ENCODE assay signal across 12 cellular contexts in the genomic region with DNA sequence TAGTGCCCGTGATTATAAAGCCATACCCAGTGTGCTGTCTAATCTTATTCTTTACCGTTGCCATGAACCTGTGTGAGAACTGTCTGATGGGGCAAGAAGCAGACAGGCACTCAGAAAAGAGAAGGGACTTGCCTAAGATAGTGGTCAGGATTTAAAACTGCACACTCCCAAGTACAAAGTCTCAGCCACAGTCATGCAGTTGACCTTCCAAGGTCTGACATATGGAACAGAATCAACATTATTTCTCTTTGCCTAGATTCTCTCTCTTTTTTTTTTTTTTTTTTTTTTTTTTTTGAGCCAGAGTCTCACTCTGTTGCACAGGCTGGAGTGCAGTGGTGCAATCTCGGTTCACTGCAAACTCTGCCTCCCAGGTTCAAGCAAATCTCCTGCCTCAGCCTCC. TPM values are rescaled to one million over a fixed set of nuclear protein-coding genes. Genes with fewer than 3 reads are reported as not detected.
DNase-seq lines count a peak whose midpoint lies in the region; ATAC-seq lines count a peak whose summit lies in the region.
"Had no signal": no experiment of that assay in that cellular context is flagged by ENCODE, and none has a peak within 500 bp of the region (broad histone marks: within the 10 kb centered on the region; RNA-seq: fewer than 3 reads in every experiment).

No MANE protein-coding gene starts in this region.

- H3K36me3 ChIP-seq in CD4-positive, CD25-positive, alpha-beta regulatory T cell (ENCODE audit: control insufficient read depth, insufficient read depth, low read length), result no peaks in the 10 kb centered on the region
- H3K36me3 ChIP-seq in CD8-positive, alpha-beta memory T cell (ENCODE audit: insufficient read depth, low read length), result no peaks in the 10 kb centered on the region
- H3K36me3 ChIP-seq in naive thymus-derived CD4-positive, alpha-beta T cell (ENCODE audit: control insufficient read depth in 2 of 3, insufficient read depth in 3 of 3, low read length in 3 of 3), result peaks cover 0 to 9% (median 0%) of the 10 kb centered on the region in 3 experiments
- H3K36me3 ChIP-seq: suprapubic skin had no signal

- CTCF ChIA-PET in CD8-positive, alpha-beta memory T cell (lab: Charles Lee), result interaction anchor here (2.7 kb wide), 1 partner anchor 8 kb away, joined by 8 read pairs; no protein-coding TSS in a partner anchor
- CTCF ChIA-PET in naive thymus-derived CD4-positive, alpha-beta T cell (lab: Charles Lee), result no interaction called here

- H3K4me1 Mint-ChIP-seq in CD4-positive, CD25-positive, alpha-beta regulatory T cell, result peaks cover 21 to 37% (median 27%) of the 10 kb centered on the region in 4 donors
- peaks cover 32 to 39% (median 36%) of the 10 kb centered on the region in 3 donors for H3K4me1 Mint-ChIP-seq in CD8-positive, alpha-beta memory T cell
- H3K4me1 Mint-ChIP-seq in naive thymus-derived CD4-positive, alpha-beta T cell, result peaks cover 21 to 38% (median 33%) of the 10 kb centered on the region in 7 donors

- no peak for ATAC-seq in CD4-positive, CD25-positive, alpha-beta regulatory T cell (ENCODE audit: low read depth in 2 of 2)
- no peak for ATAC-seq in activated naive CD4-positive, alpha-beta T cell treated with anti-CD3 and anti-CD28 coated beads, Interleukin-2, amount 50 U/mL, for 72 hours
- no peak for ATAC-seq in naive thymus-derived CD4-positive, alpha-beta T cell
- no peak for ATAC-seq in GM18519 (IDR thresholded peaks at IDR 0.05; ENCODE audit: low FRiP score, unreplicated experiment)
- ATAC-seq: HCT116 had no signal

- H3K27me3 ChIP-seq in CD4-positive, CD25-positive, alpha-beta regulatory T cell (ENCODE audit: control insufficient read depth, insufficient read depth, low read length), result no peaks in the 10 kb centered on the region
- no peaks in the 10 kb centered on the region for H3K27me3 ChIP-seq in CD8-positive, alpha-beta memory T cell (ENCODE audit: insufficient read depth, low read length, poor library complexity, severe bottlenecking)
- H3K27me3 ChIP-seq in naive thymus-derived CD4-positive, alpha-beta T cell (ENCODE audit: control insufficient read depth in 2 of 2, insufficient read depth in 2 of 2, low read length in 2 of 2), result no peaks in the 10 kb centered on the region
- H3K27me3 ChIP-seq: suprapubic skin had no signal

- DNase-seq in CD4-positive, CD25-positive, alpha-beta regulatory T cell, result no peak
- DNase-seq in CD8-positive, alpha-beta memory T cell, result no peak
- DNase-seq in activated naive CD4-positive, alpha-beta T cell treated with anti-CD3 and anti-CD28 coated beads, Interleukin-2, amount 50 U/mL, for 72 hours (ENCODE audit: low spot score in 2 of 2), result no peak
- DNase-seq in naive thymus-derived CD4-positive, alpha-beta T cell, result no peak
- DNase-seq in central memory CD4-positive, alpha-beta T cell, result no peak
- DNase-seq in middle frontal gyrus (ENCODE audit: extremely low spot score, low spot score), result no peak
- DNase-seq: NCI-H1092 treated with DMSO at 0.1 percent for 48 hours, NCI-H345, RPMI8226 had no signal

- no peaks in the 10 kb centered on the region for H3K9me3 ChIP-seq in CD4-positive, CD25-positive, alpha-beta regulatory T cell (ENCODE audit: control insufficient read depth in 2 of 2, low read length in 2 of 2)
- no peaks in the 10 kb centered on the region for H3K9me3 ChIP-seq in CD8-positive, alpha-beta memory T cell (ENCODE audit: low read length)
- H3K9me3 ChIP-seq in naive thymus-derived CD4-positive, alpha-beta T cell (ENCODE audit: control insufficient read depth in 2 of 3, low read length in 3 of 3), result no peaks in the 10 kb centered on the region
- H3K9me3 ChIP-seq: suprapubic skin had no signal

- peaks cover 34% of the 10 kb centered on the region for H3K4me1 ChIP-seq in CD4-positive, CD25-positive, alpha-beta regulatory T cell (ENCODE audit: control insufficient read depth, insufficient read depth, low read length, poor library complexity, severe bottlenecking)
- H3K4me1 ChIP-seq in CD8-positive, alpha-beta memory T cell (ENCODE audit: insufficient read depth, low read length), result peaks cover 30% of the 10 kb centered on the region
- H3K4me1 ChIP-seq in naive thymus-derived CD4-positive, alpha-beta T cell (ENCODE audit: control insufficient read depth in 2 of 2, insufficient read depth in 2 of 2, low read length in 2 of 2), result peaks cover 19 to 26% of the 10 kb centered on the region in 2 donors

- intact Hi-C loops in naive thymus-derived CD4-positive, alpha-beta T cell (cut with micrococcal nuclease), result loop anchor here (2.0 to 10.0 kb wide), 7 partner anchors 15 to 1265 kb away; partner anchors contain the start of genes AFF4 (in 1 of the 2), PCBD2 (in 1 of the 2), TCF7 (in 1 of the 2) and TXNDC15 (in 1 of the 2)

- peaks cover 14% of the 10 kb centered on the region for H3K27me3 Mint-ChIP-seq in CD4-positive, CD25-positive, alpha-beta regulatory T cell
- H3K27me3 Mint-ChIP-seq in CD8-positive, alpha-beta memory T cell, result peaks cover 0 to 3% of the 10 kb centered on the region in 2 donors
- peaks cover 0 to 8% (median 0%) of the 10 kb centered on the region in 5 donors for H3K27me3 Mint-ChIP-seq in naive thymus-derived CD4-positive, alpha-beta T cell

- peak overlapping the region; percentile 97 to 100 (median 98) for H3K4me3 Mint-ChIP-seq in CD4-positive, CD25-positive, alpha-beta regulatory T cell
- peak overlapping the region in 6 of 7 donors; percentile 94 to 100 (median 96) for H3K4me3 Mint-ChIP-seq in CD8-positive, alpha-beta memory T cell
- peak overlapping the region; percentile 66 to 98 (median 96) for H3K4me3 Mint-ChIP-seq in naive thymus-derived CD4-positive, alpha-beta T cell

- POLR2A ChIA-PET in CD8-positive, alpha-beta memory T cell (lab: Charles Lee), result interaction anchor here (3.6 kb wide), 1 partner anchor 51 kb away, joined by 41 read pairs; the partner anchor contains the start of gene SKP1
- POLR2A ChIA-PET in naive thymus-derived CD4-positive, alpha-beta T cell (lab: Charles Lee), result interaction anchor here (0.6 to 0.9 kb wide), 2 partner anchors 14 to 618 kb away, joined by 3 read pairs; partner anchors contain the start of gene C5orf24

- no peak overlapping the region for H3K4me3 ChIP-seq in CD4-positive, CD25-positive, alpha-beta regulatory T cell (ENCODE audit: low read depth, low read length)
- H3K4me3 ChIP-seq in CD8-positive, alpha-beta memory T cell (ENCODE audit: low read length), result no peak overlapping the region
- no peak overlapping the region for H3K4me3 ChIP-seq in naive thymus-derived CD4-positive, alpha-beta T cell (ENCODE audit: low read length)

- H3K27ac Mint-ChIP-seq in CD4-positive, CD25-positive, alpha-beta regulatory T cell, result peak overlapping the region; percentile 98 to 99 (median 99)
- peak overlapping the region; percentile 98 to 100 (median 99) for H3K27ac Mint-ChIP-seq in CD8-positive, alpha-beta memory T cell
- H3K27ac Mint-ChIP-seq in activated naive CD4-positive, alpha-beta T cell treated with anti-CD3 and anti-CD28 coated beads, Interleukin-2, amount 50 U/mL, for 72 hours, result peak overlapping the region; percentile 44 to 99
- H3K27ac Mint-ChIP-seq in naive thymus-derived CD4-positive, alpha-beta T cell, result peak overlapping the region; percentile 95 to 100 (median 98)

- H3K27ac ChIP-seq in CD4-positive, CD25-positive, alpha-beta regulatory T cell (ENCODE audit: insufficient read depth, low read length, poor library complexity, severe bottlenecking), result peak overlapping the region; percentile 100
- no peak overlapping the region for H3K27ac ChIP-seq in CD8-positive, alpha-beta memory T cell (ENCODE audit: low read depth, low read length)
- H3K27ac ChIP-seq in naive thymus-derived CD4-positive, alpha-beta T cell (ENCODE audit: low read depth, low read length), result no peak overlapping the region

- H3K36me3 Mint-ChIP-seq in CD4-positive, CD25-positive, alpha-beta regulatory T cell, result peaks cover 8% of the 10 kb centered on the region
- H3K36me3 Mint-ChIP-seq in CD8-positive, alpha-beta memory T cell, result peaks cover 0 to 27% (median 2%) of the 10 kb centered on the region in 3 donors
- peaks cover 26 to 29% of the 10 kb centered on the region in 2 donors for H3K36me3 Mint-ChIP-seq in activated naive CD4-positive, alpha-beta T cell treated with anti-CD3 and anti-CD28 coated beads, Interleukin-2, amount 50 U/mL, for 72 hours
- H3K36me3 Mint-ChIP-seq in naive thymus-derived CD4-positive, alpha-beta T cell, result peaks cover 0 to 14% (median 3%) of the 10 kb centered on the region in 5 donors

- H3K9me3 Mint-ChIP-seq in CD4-positive, CD25-positive, alpha-beta regulatory T cell, result no peaks in the 10 kb centered on the region
- no peaks in the 10 kb centered on the region for H3K9me3 Mint-ChIP-seq in CD8-positive, alpha-beta memory T cell
- no peaks in the 10 kb centered on the region for H3K9me3 Mint-ChIP-seq in activated naive CD4-positive, alpha-beta T cell treated with anti-CD3 and anti-CD28 coated beads, Interleukin-2, amount 50 U/mL, for 72 hours
- H3K9me3 Mint-ChIP-seq in naive thymus-derived CD4-positive, alpha-beta T cell, result peaks cover 0 to 10% (median 0%) of the 10 kb centered on the region in 11 donors

RNA-seq across cellular contexts. Expression of gene PPP2CA, which starts 1.9 kb away (rescaled TPM):
- 223 TPM for total RNA-seq in CD4-positive, CD25-positive, alpha-beta regulatory T cell
- 100 to 1,000 TPM; 221 to 276 (median 243) TPM for polyA plus RNA-seq in CD4-positive, CD25-positive, alpha-beta regulatory T cell
- 100 to 1,000 TPM; 189 to 210 TPM for total RNA-seq in CD8-positive, alpha-beta memory T cell
- polyA plus RNA-seq in CD8-positive, alpha-beta memory T cell, result 232 TPM
- 100 to 1,000 TPM; 133 to 148 TPM for total RNA-seq in activated naive CD4-positive, alpha-beta T cell treated with anti-CD3 and anti-CD28 coated beads, Interleukin-2, amount 50 U/mL, for 72 hours
- 100 to 1,000 TPM in 3 of 5 experiments, 10 to 100 TPM in 2; 89.5 to 168 (median 132) TPM for total RNA-seq in naive thymus-derived CD4-positive, alpha-beta T cell
- polyA plus RNA-seq in naive thymus-derived CD4-positive, alpha-beta T cell, result 100 to 1,000 TPM; 145 to 168 TPM

RNA-seq across cellular contexts. Expression of gene SKP1, which starts 51.0 kb away (rescaled TPM):
- 310 TPM for total RNA-seq in CD4-positive, CD25-positive, alpha-beta regulatory T cell
- polyA plus RNA-seq in CD4-positive, CD25-positive, alpha-beta regulatory T cell, result 1,000 to 10,000 TPM; 1,181 to 1,272 (median 1,236) TPM
- 100 to 1,000 TPM; 264 to 280 TPM for total RNA-seq in CD8-positive, alpha-beta memory T cell
- polyA plus RNA-seq in CD8-positive, alpha-beta memory T cell, result 1,187 TPM
- 100 to 1,000 TPM; 156 to 291 TPM for total RNA-seq in activated naive CD4-positive, alpha-beta T cell treated with anti-CD3 and anti-CD28 coated beads, Interleukin-2, amount 50 U/mL, for 72 hours
- 100 to 1,000 TPM; 224 to 287 (median 268) TPM for total RNA-seq in naive thymus-derived CD4-positive, alpha-beta T cell
- polyA plus RNA-seq in naive thymus-derived CD4-positive, alpha-beta T cell, result 1,000 to 10,000 TPM; 1,257 to 1,361 TPM
